ENCODE assay signal across 10 cellular contexts in genomic region chr16:10870137-10870776, GRCh38. TPM values are rescaled to one million over a fixed set of nuclear protein-coding genes. Genes with fewer than 3 reads are reported as not detected.
DNase-seq lines count a peak whose midpoint lies in the region; ATAC-seq and TF ChIP-seq lines count a peak whose summit lies in the region.
"Had no signal": no experiment of that assay in that cellular context is flagged by ENCODE, and none has a peak within 500 bp of the region (broad histone marks: within the 10 kb centered on the region; RNA-seq: fewer than 3 reads in every experiment).

No MANE protein-coding gene starts in this region.

- H3K27me3 ChIP-seq in GM06990 (replicated peaks; ENCODE audit: control insufficient read depth, insufficient read depth, low read length) = no peaks in the 10 kb centered on the region

- no peak overlapping the region for H3K4me3 ChIP-seq in GM06990 (replicated peaks; ENCODE audit: low read depth, low read length)
- peak overlapping the region; percentile 6 for H3K4me3 ChIP-seq in OCI-LY7 (ENCODE audit: low read depth, low read length, poor library complexity, severe bottlenecking)
- H3K4me3 ChIP-seq: gastroesophageal sphincter had no signal

- H3K4me2 ChIP-seq in OCI-LY7 (ENCODE audit: low read length) = peak overlapping the region; percentile 85

- no peaks in the 10 kb centered on the region for H3K9me3 ChIP-seq in OCI-LY7 (ENCODE audit: low read length)
- H3K9me3 ChIP-seq: gastroesophageal sphincter had no signal

- peaks cover 80% of the 10 kb centered on the region for H3K4me1 ChIP-seq in OCI-LY7 (ENCODE audit: insufficient read depth, low read length, poor library complexity, severe bottlenecking)

- H3K36me3 ChIP-seq in GM06990 (ENCODE audit: control insufficient read depth, insufficient read depth, low read length) (no peaks in the 10 kb centered on the region), OCI-LY7 (ENCODE audit: insufficient read depth, low read length) (no peaks in the 10 kb centered on the region)
- H3K36me3 ChIP-seq: gastroesophageal sphincter had no signal

- intact Hi-C loops in OCI-LY7 (cut with micrococcal nuclease; ENCODE audit: unreplicated experiment) = no loop called here

- POLR2A ChIA-PET in OCI-LY7 (lab: Charles Lee) = interaction anchor here (0.6 to 2.4 kb wide), 6 partner anchors 9 to 130 kb away, joined by 3 to 8 read pairs (median 3); no protein-coding TSS in a partner anchor

- peak; percentile 61 for DNase-seq in GM06990 (ENCODE audit: extremely low read depth, insufficient read length)
- DNase-seq in OCI-LY7 (ENCODE audit: low spot score) = peak; percentile 57
- DNase-seq in mesenteric fat pad (ENCODE audit: low spot score) = peak; percentile 35
- no peak for DNase-seq in NCI-H128 (lab: John Stamatoyannopoulos, UW; ENCODE audit: unreplicated experiment)

- peak overlapping the region; percentile 66; the same call in 1 of the 2 replicates for H2AFZ ChIP-seq in OCI-LY7 (ENCODE audit: low read length)

- TF ChIP-seq CTCF in GM06990 (IDR thresholded peaks at IDR 0.05; ENCODE audit: insufficient read depth, low read length, poor library complexity, severe bottlenecking) (no peak), OCI-LY7 (conservative IDR thresholded peaks at IDR 0.05; ENCODE audit: low read length) (no peak)

- no TSS peak for BruUV-seq in OCI-LY7 (replicated peaks; lab: Mats Ljungman, UMichigan)

- H4K20me1 ChIP-seq in OCI-LY7 (ENCODE audit: insufficient read depth, low read length) = no peaks in the 10 kb centered on the region

- H3K27ac ChIP-seq in OCI-LY7 (ENCODE audit: low read depth, low read length, poor library complexity, severe bottlenecking) = peak overlapping the region; percentile 83

- ATAC-seq in GM21717 (IDR thresholded peaks at IDR 0.05; ENCODE audit: unreplicated experiment) (peak; percentile 33), GM19324 (IDR thresholded peaks at IDR 0.05; ENCODE audit: low FRiP score, unreplicated experiment) (no peak), HG02852 (IDR thresholded peaks at IDR 0.05; ENCODE audit: unreplicated experiment) (no peak), HG02870 (IDR thresholded peaks at IDR 0.05; ENCODE audit: unreplicated experiment) (no peak)

- no peaks in the 10 kb centered on the region; the same call in 1 of the 2 replicates for H3K79me2 ChIP-seq in OCI-LY7 (ENCODE audit: insufficient read depth, low read depth, low read length)

- H3K9me2 ChIP-seq in OCI-LY7 (ENCODE audit: insufficient read depth, low read length) = no peaks in the 10 kb centered on the region

- CTCF ChIA-PET in OCI-LY7 (lab: Charles Lee; ENCODE audit: unreplicated experiment) = interaction anchor here (0.6 to 1.2 kb wide), 2 partner anchors 17 to 120 kb away, joined by 3 read pairs; no protein-coding TSS in a partner anchor

RNA-seq across cellular contexts. Expression of gene CIITA, which starts 6.7 kb away (rescaled TPM):
- total RNA-seq in OCI-LY7 (2014; rRNA removed; shearing (Covaris generic)) = 56.1 and 68.7 TPM in 2 replicates
- total RNA-seq in OCI-LY7 (2022) = 101 and 124 TPM in 2 replicates
- 10.0 TPM for total RNA-seq in mesenteric fat pad
- total RNA-seq: G401 had no signal

RNA-seq across cellular contexts. Expression of gene TVP23A, which starts 51.7 kb away (rescaled TPM):
- 0.23 and 0.57 TPM in 2 replicates for total RNA-seq in OCI-LY7 (2014; rRNA removed; shearing (Covaris generic))
- total RNA-seq in OCI-LY7 (2022) (not detected in 2 replicates), mesenteric fat pad (0.45 TPM)
- total RNA-seq: G401 had no signal
